1 cellular context compared by ENCODE assay signal in genomic region chr1:109819365-109819764, GRCh38.
TF ChIP-seq lines count a peak whose summit lies in the region.

No MANE protein-coding gene starts in this region.

TF ChIP-seq in K562, 482 proteins besides CTCF, POLR2A, EP300 and RAD21:
- TF ChIP-seq, protein P1, sequence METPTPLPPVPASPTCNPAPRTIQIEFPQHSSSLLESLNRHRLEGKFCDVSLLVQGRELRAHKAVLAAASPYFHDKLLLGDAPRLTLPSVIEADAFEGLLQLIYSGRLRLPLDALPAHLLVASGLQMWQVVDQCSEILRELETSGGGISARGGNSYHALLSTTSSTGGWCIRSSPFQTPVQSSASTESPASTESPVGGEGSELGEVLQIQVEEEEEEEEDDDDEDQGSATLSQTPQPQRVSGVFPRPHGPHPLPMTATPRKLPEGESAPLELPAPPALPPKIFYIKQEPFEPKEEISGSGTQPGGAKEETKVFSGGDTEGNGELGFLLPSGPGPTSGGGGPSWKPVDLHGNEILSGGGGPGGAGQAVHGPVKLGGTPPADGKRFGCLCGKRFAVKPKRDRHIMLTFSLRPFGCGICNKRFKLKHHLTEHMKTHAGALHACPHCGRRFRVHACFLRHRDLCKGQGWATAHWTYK (CRISPR knock-in tag; IDR thresholded peaks at IDR 0.05): 0 out of 2 replicates have a peak, but pooled peaks have one; percentile 54
- TF ChIP-seq E2F3 (CRISPR knock-in tag; IDR thresholded peaks at IDR 0.05) (0 out of 2 replicates have a peak, but pooled peaks have one; percentile 39), RCOR1 (IDR thresholded peaks at IDR 0.05; ENCODE audit: borderline replicate concordance in 1 of 2, low read depth in 2 of 2, low read length in 2 of 2) (no peak), ZNF165 (CRISPR knock-in tag; IDR thresholded peaks at IDR 0.05; ENCODE audit: borderline replicate concordance) (0 out of 2 replicates have a peak, but pooled peaks have one; percentile 15), DMBX1 (CRISPR knock-in tag; IDR thresholded peaks at IDR 0.05; ENCODE audit: borderline replicate concordance) (peak; percentile 51), CEBPG (CRISPR knock-in tag; IDR thresholded peaks at IDR 0.05) (no peak), CEBPG (tag; conservative IDR thresholded peaks at IDR 0.05 in 1 of 2, IDR thresholded peaks at IDR 0.05 in 1 of 2) (no peak), RNF2 (IDR thresholded peaks at IDR 0.05) (no peak), ZNF592 (IDR thresholded peaks at IDR 0.05) (peak; percentile 10), ZNF583 (CRISPR knock-in tag; IDR thresholded peaks at IDR 0.05) (peak; percentile 63; the same call in 1 of the 2 replicates), MGA (IDR thresholded peaks at IDR 0.05) (0 out of 2 replicates have a peak, but pooled peaks have one; percentile 47)
- TF ChIP-seq, protein P2, sequence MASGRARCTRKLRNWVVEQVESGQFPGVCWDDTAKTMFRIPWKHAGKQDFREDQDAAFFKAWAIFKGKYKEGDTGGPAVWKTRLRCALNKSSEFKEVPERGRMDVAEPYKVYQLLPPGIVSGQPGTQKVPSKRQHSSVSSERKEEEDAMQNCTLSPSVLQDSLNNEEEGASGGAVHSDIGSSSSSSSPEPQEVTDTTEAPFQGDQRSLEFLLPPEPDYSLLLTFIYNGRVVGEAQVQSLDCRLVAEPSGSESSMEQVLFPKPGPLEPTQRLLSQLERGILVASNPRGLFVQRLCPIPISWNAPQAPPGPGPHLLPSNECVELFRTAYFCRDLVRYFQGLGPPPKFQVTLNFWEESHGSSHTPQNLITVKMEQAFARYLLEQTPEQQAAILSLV (tag; IDR thresholded peaks at IDR 0.05): 0 out of 2 replicates have a peak, but pooled peaks have one; percentile 16
- TF ChIP-seq, protein P3, sequence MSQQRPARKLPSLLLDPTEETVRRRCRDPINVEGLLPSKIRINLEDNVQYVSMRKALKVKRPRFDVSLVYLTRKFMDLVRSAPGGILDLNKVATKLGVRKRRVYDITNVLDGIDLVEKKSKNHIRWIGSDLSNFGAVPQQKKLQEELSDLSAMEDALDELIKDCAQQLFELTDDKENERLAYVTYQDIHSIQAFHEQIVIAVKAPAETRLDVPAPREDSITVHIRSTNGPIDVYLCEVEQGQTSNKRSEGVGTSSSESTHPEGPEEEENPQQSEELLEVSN (IDR thresholded peaks at IDR 0.05; ENCODE audit: borderline replicate concordance in 1 of 2, extremely low read depth in 1 of 2, insufficient read depth in 1 of 2, insufficient read length in 1 of 2, low read depth in 1 of 2, low read length in 1 of 2, poor library complexity in 1 of 2, severe bottlenecking in 1 of 2): peak in 1 of 2 experiments; percentile 2
TF ChIP-seq in K562: peak in this region for 9.
